1 cellular context compared by ENCODE assay signal in genomic region chr3:15305366-15305844, GRCh38.
TF ChIP-seq lines count a peak whose summit lies in the region.

No MANE protein-coding gene starts in this region.

TF ChIP-seq in SK-N-SH, 30 proteins besides CTCF, POLR2A, EP300 and RAD21 (continued from another document):
- TF ChIP-seq REST (IDR thresholded peaks at IDR 0.05; ENCODE audit: low read depth, low read length): no peak
- TF ChIP-seq ZBTB33 (IDR thresholded peaks at IDR 0.05; ENCODE audit: borderline replicate concordance, low read depth): no peak
- TF ChIP-seq MEF2A (IDR thresholded peaks at IDR 0.05; ENCODE audit: borderline replicate concordance, low read depth): no peak
- TF ChIP-seq FOXJ3 (CRISPR knock-in tag; IDR thresholded peaks at IDR 0.05): no peak
- TF ChIP-seq MAX (IDR thresholded peaks at IDR 0.05; ENCODE audit: low read depth): no peak
- TF ChIP-seq NRF1 (IDR thresholded peaks at IDR 0.05; ENCODE audit: low read depth, low read length): no peak
- no peak for TF ChIP-seq RFX5 (IDR thresholded peaks at IDR 0.05; ENCODE audit: low read length)
- no peak for TF ChIP-seq USF2 (IDR thresholded peaks at IDR 0.05; ENCODE audit: borderline replicate concordance, low read depth, low read length)
- no peak for TF ChIP-seq RXRA (IDR thresholded peaks at IDR 0.05; ENCODE audit: borderline replicate concordance, low read depth)
- no peak for TF ChIP-seq EZH2phosphoT487 (IDR thresholded peaks at IDR 0.05; ENCODE audit: borderline replicate concordance, low read depth)
- TF ChIP-seq GABPA (IDR thresholded peaks at IDR 0.05; ENCODE audit: low read depth): no peak
